In genomic region chr4:110183643-110184042, GRCh38 we compare ENCODE assay signal across 13 cellular contexts. TPM values are rescaled to one million over a fixed set of nuclear protein-coding genes. Genes with fewer than 3 reads are reported as not detected.
DNase-seq lines count a peak whose midpoint lies in the region; ATAC-seq lines count a peak whose summit lies in the region.
"Had no signal": no experiment of that assay in that cellular context is flagged by ENCODE, and none has a peak within 500 bp of the region (broad histone marks: within the 10 kb centered on the region; RNA-seq: fewer than 3 reads in every experiment).

No MANE protein-coding gene starts in this region.

- peak; percentile 47 for ATAC-seq in GM21360 (IDR thresholded peaks at IDR 0.05; ENCODE audit: unreplicated experiment)
- no peak for ATAC-seq in HG03439 (IDR thresholded peaks at IDR 0.05; ENCODE audit: unreplicated experiment)
- no peak for ATAC-seq in HG02973 (IDR thresholded peaks at IDR 0.05; ENCODE audit: unreplicated experiment)

- DNase-seq in COLO668 (lab: John Stamatoyannopoulos, UW; ENCODE audit: unreplicated experiment) (peak; percentile 61), NCI-H69 (lab: John Stamatoyannopoulos, UW) (peak; percentile 36), left kidney (ENCODE audit: low read depth, low spot score) (peak; percentile 67), RPMI8226 (no peak), mucosa of gallbladder (ENCODE audit: low spot score) (no peak)
- DNase-seq: activated T-cell treated with anti-CD3 and anti-CD28 coated beads for 4 hours; NCI-H1436; Peyer's patch; stimulated activated CD4-positive, alpha-beta T cell treated with anti-CD3 and anti-CD28 coated beads, Interleukin-4, amount 100 ng/mL, for 24 hours; SW 1271 had no signal

RNA-seq across cellular contexts. Expression of gene ELOVL6, which starts 14.8 kb away (rescaled TPM):
- 43.1 TPM for total RNA-seq in mucosa of gallbladder

Comparison
In these comparisons a context has a peak if more than half of its experiments do, and no peak if none do; other contexts are left out.
1. DNase-seq: peak in COLO668 (single experiment), NCI-H69 (single experiment) and left kidney (single experiment); none in RPMI8226 (single experiment) and mucosa of gallbladder (single experiment).